Comparison of ENCODE assay signal across 6 cellular contexts in genomic region chr1:110952031-110952430, GRCh38.
"Had no signal": no experiment of that assay in that cellular context is flagged by ENCODE, and none has a peak within 500 bp of the region (broad histone marks: within the 10 kb centered on the region; RNA-seq: fewer than 3 reads in every experiment).

No MANE protein-coding gene starts in this region.

- FAIRE-seq: GM12878, GM12891, GM12892, GM19239 had no signal

- DNase-seq: GDM1, GF-D8 had no signal

- H3K4me3 ChIP-seq: GM12878 had no signal
